In genomic region chr6:35669441-35669776, GRCh38 we compare ENCODE assay signal across 8 cellular contexts. TPM values are rescaled to one million over a fixed set of nuclear protein-coding genes. Genes with fewer than 3 reads are reported as not detected.
A peak's percentile ranks its signal among the peaks of the same experiment; 100 is the strongest.
DNase-seq lines count a peak whose midpoint lies in the region; ATAC-seq, FAIRE-seq and TF ChIP-seq lines count a peak whose summit lies in the region.

No MANE protein-coding gene starts in this region.

- dilution Hi-C loops in endothelial cell of umbilical vein (cut with MboI; ENCODE audit: extremely low pct_ligation_motif_present, low sequenced_read_pairs) = no loop called here

- H3K27ac ChIP-seq in SK-N-MC (peak overlapping the region; percentile 94), endothelial cell of umbilical vein (ENCODE audit: insufficient read depth, low read depth, low read length) (peak overlapping the region; percentile 95), spleen (peak overlapping the region in 7 of 8 donors; percentile 31 to 75 (median 54)), upper lobe of left lung (peak overlapping the region in 2 of 4 donors; percentile 29 to 41)

- no peaks in the 10 kb centered on the region for H4K20me1 ChIP-seq in endothelial cell of umbilical vein (replicated peaks; ENCODE audit: control insufficient read depth, extremely low read depth, insufficient read depth, low read length)

- peak overlapping the region; percentile 92 for H3K4me2 ChIP-seq in endothelial cell of umbilical vein (ENCODE audit: insufficient read depth, low read length)

- peaks cover 15% of the 10 kb centered on the region for H3K36me3 Mint-ChIP-seq in activated CD4-positive, alpha-beta T cell treated with anti-CD3 and anti-CD28 coated beads, Interleukin-2, amount 10 ng/mL, durations not matched to agents 7 days and 5 days (ENCODE audit: low read depth)
- peaks cover 8% of the 10 kb centered on the region for H3K36me3 Mint-ChIP-seq in nephron progenitor cell (ENCODE audit: low read depth)

- no peaks in the 10 kb centered on the region for H3K9me1 ChIP-seq in endothelial cell of umbilical vein (replicated peaks; ENCODE audit: control insufficient read depth, extremely low read depth, insufficient read depth, low read length)

- peak overlapping the region; percentile 88 for H3K27ac Mint-ChIP-seq in activated CD4-positive, alpha-beta T cell treated with anti-CD3 and anti-CD28 coated beads, Interleukin-2, amount 10 ng/mL, durations not matched to agents 7 days and 5 days
- H3K27ac Mint-ChIP-seq in nephron progenitor cell = no peak overlapping the region

- H2AFZ ChIP-seq in endothelial cell of umbilical vein (ENCODE audit: low read depth, low read length) = no peak overlapping the region

- peak; percentile 28 for DNase-seq in activated CD4-positive, alpha-beta T cell treated with anti-CD3 and anti-CD28 coated beads, Interleukin-2, amount 10 ng/mL, durations not matched to agents 7 days and 5 days
- DNase-seq in activated CD4-positive, alpha-beta T cell treated with anti-CD3 and anti-CD28 coated beads, Interleukin-2, amount 50 U/mL, for 48 hours = no peak
- DNase-seq in SK-N-MC (ENCODE audit: low read depth, low spot score) (no peak), endothelial cell of umbilical vein (ENCODE audit: low read depth, low spot score) (peak; percentile 94), spleen (no peak), upper lobe of left lung (no peak), nephron progenitor cell (no peak)

- no peak for ATAC-seq in HG03139 (IDR thresholded peaks at IDR 0.05; ENCODE audit: unreplicated experiment)
- no peak for ATAC-seq in upper lobe of left lung (ENCODE audit: low FRiP score in 2 of 2)

- H3K36me3 ChIP-seq in SK-N-MC (ENCODE audit: insufficient read depth, low read length) (no peaks in the 10 kb centered on the region), endothelial cell of umbilical vein (ENCODE audit: control insufficient read depth in 2 of 2, extremely low read depth in 1 of 2, insufficient read depth in 2 of 2, low read length in 2 of 2) (no peaks in the 10 kb centered on the region), spleen (peaks cover 0 to 68% (median 0%) of the 10 kb centered on the region in 6 donors), upper lobe of left lung (peaks cover 0 to 24% (median 3%) of the 10 kb centered on the region in 4 donors)

- intact Hi-C loops in endothelial cell of umbilical vein (cut with micrococcal nuclease) = loop anchor here (1.0 to 5.0 kb wide), 6 partner anchors 15 to 681 kb away; no protein-coding TSS in a partner anchor
- intact Hi-C loops in spleen (cut with DNase I; ENCODE audit: low total_unique reads) = no loop called here

- H3K9ac ChIP-seq in SK-N-MC (ENCODE audit: insufficient read length) (peak overlapping the region; percentile 58), endothelial cell of umbilical vein (replicated peaks; ENCODE audit: extremely low read depth, insufficient read depth, low read length) (peak overlapping the region; percentile 95)

- H3K4me3 ChIP-seq in SK-N-MC (peak overlapping the region; percentile 65), endothelial cell of umbilical vein (replicated peaks in 1 of 3; ENCODE audit: insufficient read depth in 1 of 3, low read depth in 1 of 3, low read length in 3 of 3) (peak overlapping the region in 2 of 3 experiments; percentile 2 to 59), spleen (peak overlapping the region in 3 of 8 donors; percentile 7 to 30 (median 16)), upper lobe of left lung (peak overlapping the region in 1 of 4 donors; percentile 9)

- WGBS in spleen, 5 donors = 2 to 7% (median 3%) methylated on average over 1 of the region's 1 CpG
- WGBS in upper lobe of left lung, 2 donors = 30 to 32% methylated on average over 1 of the region's 1 CpG

- no TSS peak for BruUV-seq in endothelial cell of umbilical vein (replicated peaks; lab: Mats Ljungman, UMichigan)

- POLR2A ChIA-PET in activated CD4-positive, alpha-beta T cell treated with anti-CD3 and anti-CD28 coated beads, Interleukin-2, amount 10 ng/mL, durations not matched to agents 7 days and 5 days (lab: Charles Lee) = interaction anchor here (0.9 kb wide), 1 partner anchor 63 kb away, joined by 3 read pairs; no protein-coding TSS in a partner anchor
- POLR2A ChIA-PET in endothelial cell of umbilical vein (lab: Charles Lee) = interaction anchor here (0.5 kb wide), 1 partner anchor 78 kb away, joined by 3 read pairs; no protein-coding TSS in a partner anchor

- H3K79me2 ChIP-seq in endothelial cell of umbilical vein (ENCODE audit: control insufficient read depth, insufficient read depth, low read length) = peaks cover 69% of the 10 kb centered on the region

- H3K4me1 Mint-ChIP-seq in activated CD4-positive, alpha-beta T cell treated with anti-CD3 and anti-CD28 coated beads, Interleukin-2, amount 10 ng/mL, durations not matched to agents 7 days and 5 days = peaks cover 51% of the 10 kb centered on the region
- no peaks in the 10 kb centered on the region for H3K4me1 Mint-ChIP-seq in nephron progenitor cell

- TF ChIP-seq POLR2A in endothelial cell of umbilical vein (IDR thresholded peaks at IDR 0.05; ENCODE audit: low read depth, low read length) (no peak), spleen (IDR thresholded peaks at IDR 0.05) (no peak), upper lobe of left lung (IDR thresholded peaks at IDR 0.05) (no peak)

- CTCF ChIA-PET in activated CD4-positive, alpha-beta T cell treated with anti-CD3 and anti-CD28 coated beads, Interleukin-2, amount 10 ng/mL, durations not matched to agents 7 days and 5 days (lab: Charles Lee) = interaction anchor here (0.7 to 2.1 kb wide), 8 partner anchors 9 to 67 kb away, joined by 3 to 8 read pairs (median 3); partner anchors contain the start of gene ARMC12
- CTCF ChIA-PET in endothelial cell of umbilical vein (lab: Charles Lee) = interaction anchor here (0.8 to 3.3 kb wide), 16 partner anchors 9 to 147 kb away, joined by 3 to 20 read pairs (median 4); partner anchors contain the start of gene ARMC12

- no peaks in the 10 kb centered on the region for H3K27me3 Mint-ChIP-seq in activated CD4-positive, alpha-beta T cell treated with anti-CD3 and anti-CD28 coated beads, Interleukin-2, amount 10 ng/mL, durations not matched to agents 7 days and 5 days
- no peaks in the 10 kb centered on the region for H3K27me3 Mint-ChIP-seq in nephron progenitor cell (ENCODE audit: low read depth, poor library complexity)

- H3K9me3 ChIP-seq in SK-N-MC (ENCODE audit: low read depth, low read length) = no peaks in the 10 kb centered on the region
- no peaks in the 10 kb centered on the region for H3K9me3 ChIP-seq in endothelial cell of umbilical vein (replicated peaks; ENCODE audit: control insufficient read depth, insufficient read depth, low read length)
- no peaks in the 10 kb centered on the region for H3K9me3 ChIP-seq in spleen
- H3K9me3 ChIP-seq in upper lobe of left lung = no peaks in the 10 kb centered on the region

- H3K4me1 ChIP-seq in endothelial cell of umbilical vein (ENCODE audit: control insufficient read depth, extremely low read depth, insufficient read depth, low read length) (peaks cover 52% of the 10 kb centered on the region), spleen (peaks cover 36 to 100% (median 92%) of the 10 kb centered on the region in 6 donors), upper lobe of left lung (peaks cover 35 to 76% (median 48%) of the 10 kb centered on the region in 4 donors)

- no peak for TF ChIP-seq EP300 in upper lobe of left lung (IDR thresholded peaks at IDR 0.05)

- H3K27me3 ChIP-seq in endothelial cell of umbilical vein (ENCODE audit: control insufficient read depth in 2 of 2, insufficient read depth in 2 of 2, low read length in 2 of 2) (no peaks in the 10 kb centered on the region), spleen (replicated peaks in 1 of 7) (no peaks in the 10 kb centered on the region), upper lobe of left lung (no peaks in the 10 kb centered on the region)

- TF ChIP-seq CTCF in endothelial cell of umbilical vein (IDR thresholded peaks at IDR 0.05; ENCODE audit: extremely low read depth in 1 of 2, insufficient read depth in 1 of 2, low read depth in 1 of 2, low read length in 2 of 2) (no peak), spleen (IDR thresholded peaks at IDR 0.05 in 8 of 11, conservative IDR thresholded peaks at IDR 0.05 in 3 of 11) (no peak), upper lobe of left lung (IDR thresholded peaks at IDR 0.05) (no peak), nephron progenitor cell (IDR thresholded peaks at IDR 0.05) (no peak)

- peak overlapping the region; percentile 74 for H3K4me3 Mint-ChIP-seq in activated CD4-positive, alpha-beta T cell treated with anti-CD3 and anti-CD28 coated beads, Interleukin-2, amount 10 ng/mL, durations not matched to agents 7 days and 5 days
- H3K4me3 Mint-ChIP-seq in nephron progenitor cell = no peak overlapping the region

- FAIRE-seq in endothelial cell of umbilical vein (lab: Jason Lieb, UNC) = peak; percentile 75

- no peaks in the 10 kb centered on the region for H3K9me3 Mint-ChIP-seq in activated CD4-positive, alpha-beta T cell treated with anti-CD3 and anti-CD28 coated beads, Interleukin-2, amount 10 ng/mL, durations not matched to agents 7 days and 5 days
- H3K9me3 Mint-ChIP-seq in nephron progenitor cell = no peaks in the 10 kb centered on the region

TF ChIP-seq in endothelial cell of umbilical vein, 7 proteins besides CTCF, POLR2A, EP300 and RAD21:
- TF ChIP-seq POLR2AphosphoS5 (IDR thresholded peaks at IDR 0.05; ENCODE audit: insufficient read depth, low read depth, low read length) = peak; percentile 46
- no peak for TF ChIP-seq MYC (IDR thresholded peaks at IDR 0.05; ENCODE audit: low read depth, low read length)
- peak; percentile 2 for TF ChIP-seq JUN (IDR thresholded peaks at IDR 0.05; ENCODE audit: borderline replicate concordance, insufficient read depth, insufficient read length, low read depth)
- no peak for TF ChIP-seq MAX (IDR thresholded peaks at IDR 0.05; ENCODE audit: insufficient read depth, insufficient read length)

RNA-seq across cellular contexts. Expression of gene FKBP5, which starts 19.3 kb away (rescaled TPM):
- total RNA-seq in activated CD4-positive, alpha-beta T cell treated with anti-CD3 and anti-CD28 coated beads, Interleukin-2, amount 10 ng/mL, durations not matched to agents 7 days and 5 days = 100 to 1,000 TPM in 1 of 2 experiments, 10 to 100 TPM in 1; 94.2 to 100 TPM
- total RNA-seq in endothelial cell of umbilical vein (56.8 and 70.6 TPM in 2 replicates), spleen (100 to 1,000 TPM in 5 of 7 donors, 10 to 100 TPM in 2; 39.9 to 368 (median 241) TPM), upper lobe of left lung (100 to 1,000 TPM; 112 to 203 (median 143) TPM)
- polyA plus RNA-seq in endothelial cell of umbilical vein (11.4 and 16.7 TPM in 2 replicates), spleen (10 to 100 TPM; 23.8 to 88.9 (median 75.9) TPM)
- polyA plus RNA-seq in endothelial cell of umbilical vein (2011; cell fraction: cytosol; rRNA removed) = 25.2 and 28.8 TPM in 2 replicates
- 21.3 and 25.5 TPM in 2 replicates for polyA plus RNA-seq in endothelial cell of umbilical vein (2011; cell fraction: nucleus; rRNA removed)
- polyA plus RNA-seq in endothelial cell of umbilical vein (2012) = 45.7 and 53.5 TPM in 2 replicates
- polyA minus RNA-seq in endothelial cell of umbilical vein = 16.7 and 19.6 TPM in 2 replicates
- 6.9 TPM for polyA minus RNA-seq in endothelial cell of umbilical vein (2011; cell fraction: cytosol; rRNA and poly(A)+ RNA removed)
- polyA minus RNA-seq in endothelial cell of umbilical vein (2011; cell fraction: nucleus; rRNA and poly(A)+ RNA removed) = 14.3 and 19.4 TPM in 2 replicates

Comparison
In these comparisons a context has a peak if more than half of its experiments do, and no peak if none do; other contexts are left out.
1. DNase-seq: peak in activated CD4-positive, alpha-beta T cell treated with anti-CD3 and anti-CD28 coated beads, Interleukin-2, amount 10 ng/mL, durations not matched to agents 7 days and 5 days (single experiment) and endothelial cell of umbilical vein (single experiment); none in activated CD4-positive, alpha-beta T cell treated with anti-CD3 and anti-CD28 coated beads, Interleukin-2, amount 50 U/mL, for 48 hours (0 of 2), SK-N-MC (single experiment), spleen (single experiment), upper lobe of left lung (0 of 2) and nephron progenitor cell (single experiment).